38 cellular contexts compared by ENCODE assay signal in genomic region chr13:97852181-97852874, GRCh38.
"Had no signal": no experiment of that assay in that cellular context is flagged by ENCODE, and none has a peak within 500 bp of the region (broad histone marks: within the 10 kb centered on the region; RNA-seq: fewer than 3 reads in every experiment).

No MANE protein-coding gene starts in this region.

- H3K4me1 ChIP-seq: breast epithelium, colonic mucosa, foreskin keratinocyte had no signal

- H3K4me3 ChIP-seq: adrenal gland, breast epithelium, cardiac muscle cell, colonic mucosa, gastrocnemius medialis, heart left ventricle had no signal

- H3K4me3 Mint-ChIP-seq: activated CD8-positive, alpha-beta memory T cell treated with anti-CD3 and anti-CD28 coated beads, Interleukin-2, amount 10 ng/mL, durations not matched to agents 7 days and 5 days; activated CD8-positive, alpha-beta T cell treated with anti-CD3 and anti-CD28 coated beads, Interleukin-2, amount 10 ng/mL, durations not matched to agents 7 days and 5 days; activated naive CD4-positive, alpha-beta T cell treated with anti-CD3 and anti-CD28 coated beads for 36 hours; activated naive CD4-positive, alpha-beta T cell treated with anti-CD3 and anti-CD28 coated beads, Interleukin-2, amount 50 U/mL, for 24 hours; activated naive CD8-positive, alpha-beta T cell treated with anti-CD3 and anti-CD28 coated beads for 36 hours; activated naive CD8-positive, alpha-beta T cell treated with anti-CD3 and anti-CD28 coated beads, Interleukin-2, amount 50 U/mL, for 24 hours; activated T-helper 1 cell treated with anti-CD3 and anti-CD28 coated beads, Interleukin-12 subunit alpha, Interleukin-12 subunit beta, Interleukin-2, Interleukin-4 antibody, amounts not matched to agents 30 ng/mL and 10 ng/mL and 1 ng/mL, durations not matched to agents 14 hours and 24 hours and 36 hours; T-helper 17 cell had no signal

- H3K27ac Mint-ChIP-seq: activated CD8-positive, alpha-beta memory T cell treated with anti-CD3 and anti-CD28 coated beads, Interleukin-2, amount 10 ng/mL, durations not matched to agents 7 days and 5 days; activated CD8-positive, alpha-beta T cell treated with anti-CD3 and anti-CD28 coated beads, Interleukin-2, amount 10 ng/mL, durations not matched to agents 7 days and 5 days; activated naive CD4-positive, alpha-beta T cell treated with anti-CD3 and anti-CD28 coated beads for 36 hours; activated naive CD4-positive, alpha-beta T cell treated with anti-CD3 and anti-CD28 coated beads, Interleukin-2, amount 50 U/mL, for 24 hours; activated naive CD8-positive, alpha-beta T cell treated with anti-CD3 and anti-CD28 coated beads for 36 hours; activated naive CD8-positive, alpha-beta T cell treated with anti-CD3 and anti-CD28 coated beads, Interleukin-2, amount 50 U/mL, for 24 hours; activated T-helper 1 cell treated with anti-CD3 and anti-CD28 coated beads, Interleukin-12 subunit alpha, Interleukin-12 subunit beta, Interleukin-2, Interleukin-4 antibody, amounts not matched to agents 30 ng/mL and 10 ng/mL and 1 ng/mL, durations not matched to agents 14 hours and 24 hours and 36 hours; activated T-helper 2 cell treated with anti-CD3 and anti-CD28 coated beads, Interferon-gamma antibody, Interleukin-2, Interleukin-4, amounts not matched to agents 10 μg/mL and 5 μg/mL and 100 μg/mL, durations not matched to agents 14 hours and 24 hours and 36 hours; T-helper 17 cell had no signal

- H3K9me3 ChIP-seq: adrenal gland, breast epithelium, colonic mucosa, gastrocnemius medialis, heart left ventricle had no signal

- H3K27me3 ChIP-seq: adrenal gland, breast epithelium, cardiac muscle cell, colonic mucosa, foreskin keratinocyte, gastrocnemius medialis, heart left ventricle had no signal

- H3K36me3 Mint-ChIP-seq: activated CD8-positive, alpha-beta memory T cell treated with anti-CD3 and anti-CD28 coated beads, Interleukin-2, amount 10 ng/mL, durations not matched to agents 7 days and 5 days; activated naive CD4-positive, alpha-beta T cell treated with anti-CD3 and anti-CD28 coated beads, Interleukin-2, amount 50 U/mL, for 24 hours; activated naive CD8-positive, alpha-beta T cell treated with anti-CD3 and anti-CD28 coated beads for 36 hours; brain had no signal

- H3K9me3 Mint-ChIP-seq: activated naive CD4-positive, alpha-beta T cell treated with anti-CD3 and anti-CD28 coated beads for 36 hours; activated naive CD4-positive, alpha-beta T cell treated with anti-CD3 and anti-CD28 coated beads, Interleukin-2, amount 50 U/mL, for 24 hours; activated naive CD8-positive, alpha-beta T cell treated with anti-CD3 and anti-CD28 coated beads for 36 hours; activated T-helper 1 cell treated with anti-CD3 and anti-CD28 coated beads, Interleukin-12 subunit alpha, Interleukin-12 subunit beta, Interleukin-2, Interleukin-4 antibody, amounts not matched to agents 30 ng/mL and 10 ng/mL and 1 ng/mL, durations not matched to agents 14 hours and 24 hours and 36 hours; activated T-helper 2 cell treated with anti-CD3 and anti-CD28 coated beads, Interferon-gamma antibody, Interleukin-2, Interleukin-4, amounts not matched to agents 10 μg/mL and 5 μg/mL and 100 μg/mL, durations not matched to agents 14 hours and 24 hours and 36 hours had no signal

- FAIRE-seq: endometrium, endothelial cell of umbilical vein had no signal

- H3K36me3 ChIP-seq: adrenal gland, breast epithelium, cardiac muscle cell, colonic mucosa, gastrocnemius medialis, heart left ventricle had no signal

- ATAC-seq: activated CD8-positive, alpha-beta memory T cell treated with anti-CD3 and anti-CD28 coated beads, Interleukin-2, amount 10 ng/mL, durations not matched to agents 7 days and 5 days; activated CD8-positive, alpha-beta T cell treated with anti-CD3 and anti-CD28 coated beads, Interleukin-2, amount 10 ng/mL, durations not matched to agents 7 days and 5 days; activated naive CD8-positive, alpha-beta T cell treated with anti-CD3 and anti-CD28 coated beads, Interleukin-2, amount 50 U/mL, for 24 hours; esophagus mucosa; foreskin keratinocyte; gastrocnemius medialis; heart left ventricle; T-helper 17 cell had no signal

- DNase-seq: activated CD4-positive, alpha-beta T cell treated with anti-CD3 and anti-CD28 coated beads for 4 hours; activated CD4-positive, alpha-beta T cell treated with anti-CD3 and anti-CD28 coated beads, Interleukin-2, amount 50 U/mL, for 1 hour; activated CD4-positive, alpha-beta T cell treated with anti-CD3 and anti-CD28 coated beads, Interleukin-2, amount 50 U/mL, for 48 hours; activated CD4-positive, CD25-positive, alpha-beta regulatory T cell; activated CD4-positive, CD25-positive, alpha-beta regulatory T cell treated with anti-CD3 and anti-CD28 coated beads, Interleukin-2, amount 50 U/mL, for 72 hours; activated CD8-positive, alpha-beta memory T cell treated with anti-CD3 and anti-CD28 coated beads, Interleukin-2, amount 10 ng/mL, durations not matched to agents 7 days and 5 days; activated CD8-positive, alpha-beta memory T cell treated with anti-CD3 and anti-CD28 coated beads, Interleukin-2, amount 50 U/mL, for 4 hours; activated CD8-positive, alpha-beta T cell treated with anti-CD3 and anti-CD28 coated beads, Interleukin-2, amount 10 ng/mL, durations not matched to agents 7 days and 5 days; activated effector memory CD4-positive, alpha-beta T cell treated with anti-CD3 and anti-CD28 coated beads, Interleukin-2, amount 50 U/mL, for 16 hours; activated naive CD4-positive, alpha-beta T cell treated with anti-CD3 and anti-CD28 coated beads for 36 hours; activated naive CD8-positive, alpha-beta T cell treated with anti-CD3 and anti-CD28 coated beads for 36 hours; activated naive CD8-positive, alpha-beta T cell treated with anti-CD3 and anti-CD28 coated beads, Interleukin-2, amount 50 U/mL, for 24 hours; activated T-cell treated with anti-CD3 and anti-CD28 coated beads, Interleukin-2, amount 50 U/mL, for 1 hour; activated T-cell treated with anti-CD3 and anti-CD28 coated beads, Interleukin-2, amount 50 U/mL, for 48 hours; adrenal gland; amygdala; aorta; central memory CD4-positive, alpha-beta T cell; cerebellar nuclear complex; colonic mucosa; effector CD8-positive, alpha-beta T cell; foreskin keratinocyte; gastrocnemius medialis; glutamatergic neuron; heart left ventricle; SW 1271; T-helper 1 cell; T-helper 17 cell had no signal

- H3K4me1 Mint-ChIP-seq: activated naive CD4-positive, alpha-beta T cell treated with anti-CD3 and anti-CD28 coated beads, Interleukin-2, amount 50 U/mL, for 24 hours; activated naive CD8-positive, alpha-beta T cell treated with anti-CD3 and anti-CD28 coated beads, Interleukin-2, amount 50 U/mL, for 24 hours had no signal

- H3K27ac ChIP-seq: breast epithelium, cardiac muscle cell, colonic mucosa, epithelial cell of prostate, foreskin keratinocyte, gastrocnemius medialis, heart left ventricle had no signal
